Comparison of ENCODE assay signal across 8 cellular contexts in genomic region chr6:170553686-170554085, GRCh38. TPM values are rescaled to one million over a fixed set of nuclear protein-coding genes. Genes with fewer than 3 reads are reported as not detected.
DNase-seq lines count a peak whose midpoint lies in the region; ATAC-seq and TF ChIP-seq lines count a peak whose summit lies in the region.

No MANE protein-coding gene starts in this region.

- no peak overlapping the region for H3K27ac ChIP-seq in HUES6 (ENCODE audit: low read depth, low read length)
- peak overlapping the region; percentile 92 to 94 (median 93) for H3K27ac ChIP-seq in sigmoid colon

- H3K4me3 Mint-ChIP-seq in WTC11, result no peak overlapping the region

- DNase-seq in GM12865 (ENCODE audit: low read depth) (no peak), WTC11 (ENCODE audit: low spot score) (peak; percentile 13), left ventricle myocardium superior (no peak), sigmoid colon (no peak), OCI-M1 (lab: John Stamatoyannopoulos, UW) (no peak), kidney tubule cell (ENCODE audit: low spot score) (no peak)

- H3K4me3 ChIP-seq in GM12865 (ENCODE audit: low read depth, low read length) (peak overlapping the region; percentile 80), HUES6 (ENCODE audit: low read depth, low read length) (peak overlapping the region; percentile 91), sigmoid colon (peak overlapping the region; percentile 71 to 92 (median 87))

- H3K4me1 Mint-ChIP-seq in WTC11, result peaks cover 13% of the 10 kb centered on the region

- peak; percentile 31 for ATAC-seq in GM21529 (IDR thresholded peaks at IDR 0.05; ENCODE audit: unreplicated experiment)
- peak; percentile 46 for ATAC-seq in WTC11
- ATAC-seq in left ventricle myocardium superior, result peak; percentile 54

- WGBS in sigmoid colon, 2 donors, result 0% methylated on average over 12 of the region's 12 CpGs

- H3K36me3 ChIP-seq in HUES6 (ENCODE audit: control insufficient read depth, insufficient read depth, low read length), result peaks cover 29% of the 10 kb centered on the region
- peaks cover 0 to 22% (median 5%) of the 10 kb centered on the region in 4 donors for H3K36me3 ChIP-seq in sigmoid colon

- no peaks in the 10 kb centered on the region for H3K27me3 ChIP-seq in HUES6 (ENCODE audit: control insufficient read depth, insufficient read depth, low read length)
- H3K27me3 ChIP-seq in sigmoid colon, result no peaks in the 10 kb centered on the region

- no peak overlapping the region for H3K27ac Mint-ChIP-seq in WTC11

- intact Hi-C loops in left ventricle myocardium superior (cut with micrococcal nuclease), result no loop called here
- intact Hi-C loops in sigmoid colon (cut with DNase I), result loop anchor here (1.0 to 5.0 kb wide), 2 partner anchors 246 to 802 kb away; partner anchors contain the start of genes DYNLT2, ERMARD and FAM120B

- CTCF ChIA-PET in WTC11 (lab: Charles Lee), result interaction anchor here (1.0 kb wide), 1 partner anchor 24 kb away, joined by 5 read pairs; no protein-coding TSS in a partner anchor

- no peaks in the 10 kb centered on the region for H3K27me3 Mint-ChIP-seq in WTC11 (ENCODE audit: low read depth)

- TF ChIP-seq EP300 in sigmoid colon (IDR thresholded peaks at IDR 0.05), result no peak

- TF ChIP-seq POLR2A in sigmoid colon (IDR thresholded peaks at IDR 0.05), result no peak

- H3K9me3 ChIP-seq in HUES6 (ENCODE audit: control insufficient read depth, insufficient read depth, low read depth, low read length), result no peaks in the 10 kb centered on the region
- no peaks in the 10 kb centered on the region for H3K9me3 ChIP-seq in sigmoid colon

- H3K9me3 Mint-ChIP-seq in WTC11, result no peaks in the 10 kb centered on the region

- H3K4me1 ChIP-seq in HUES6 (ENCODE audit: control insufficient read depth, insufficient read depth, low read length), result peaks cover 16% of the 10 kb centered on the region
- peaks cover 0 to 53% (median 50%) of the 10 kb centered on the region in 4 donors for H3K4me1 ChIP-seq in sigmoid colon

- H3K9ac ChIP-seq in HUES6 (ENCODE audit: low read length), result no peak overlapping the region

- POLR2A ChIA-PET in WTC11 (lab: Charles Lee), result interaction anchor here (0.9 kb wide), 1 partner anchor 30 kb away, joined by 3 read pairs; the partner anchor contains the start of gene PDCD2

- TF ChIP-seq CTCF in GM12865 (IDR thresholded peaks at IDR 0.05; ENCODE audit: insufficient read depth, low read depth, low read length, missing control alignments), result no peak
- no peak for TF ChIP-seq CTCF in WTC11 (IDR thresholded peaks at IDR 0.05)
- TF ChIP-seq CTCF in sigmoid colon (IDR thresholded peaks at IDR 0.05), result no peak

- peaks cover 23% of the 10 kb centered on the region for H3K36me3 Mint-ChIP-seq in WTC11

TF ChIP-seq in WTC11, 78 proteins besides CTCF, POLR2A, EP300 and RAD21:
- TF ChIP-seq TEAD1 (CRISPR knock-in tag; IDR thresholded peaks at IDR 0.05) (no peak), AFF4 (CRISPR knock-in tag; IDR thresholded peaks at IDR 0.05; ENCODE audit: borderline replicate concordance) (no peak), NFATC4 (CRISPR knock-in tag; IDR thresholded peaks at IDR 0.05) (no peak), E2F1 (CRISPR knock-in tag; IDR thresholded peaks at IDR 0.05) (no peak), RORB (CRISPR knock-in tag; IDR thresholded peaks at IDR 0.05) (no peak), ZNF317 (CRISPR knock-in tag; IDR thresholded peaks at IDR 0.05; ENCODE audit: borderline replicate concordance, low read depth) (no peak), MLX (CRISPR knock-in tag; IDR thresholded peaks at IDR 0.05) (no peak)

RNA-seq across cellular contexts. Expression of gene TBP, which starts 0.5 kb away (rescaled TPM):
- total RNA-seq in WTC11 (2021) (20.2 to 20.9 TPM (median 20.6 TPM) in 3 replicates), left ventricle myocardium superior (8.8 TPM), sigmoid colon (10 to 100 TPM; 17.1 to 31.0 (median 20.4) TPM)
- polyA plus RNA-seq in sigmoid colon, result 10 to 100 TPM in 1 of 3 donors, 1 to 10 TPM in 2; 6.0 to 10.3 (median 6.9) TPM

RNA-seq across cellular contexts. Expression of gene PSMB1, which starts 0.6 kb away (rescaled TPM):
- total RNA-seq in WTC11 (2021), result 199 to 215 TPM (median 209 TPM) in 3 replicates
- 138 TPM for total RNA-seq in left ventricle myocardium superior
- total RNA-seq in sigmoid colon, result 100 to 1,000 TPM; 142 to 265 (median 219) TPM
- 100 to 1,000 TPM; 265 to 287 (median 271) TPM for polyA plus RNA-seq in sigmoid colon

RNA-seq across cellular contexts. Expression of gene PDCD2, which starts 30.8 kb away (rescaled TPM):
- 112 to 132 TPM (median 113 TPM) in 3 replicates for total RNA-seq in WTC11 (2021)
- total RNA-seq in left ventricle myocardium superior, result 28.7 TPM
- total RNA-seq in sigmoid colon, result 10 to 100 TPM; 60.1 to 74.8 (median 67.0) TPM
- polyA plus RNA-seq in sigmoid colon, result 10 to 100 TPM; 54.3 to 58.0 (median 56.5) TPM
